1 cellular context compared by ENCODE assay signal in genomic region chr12:52603314-52603713, GRCh38.
TF ChIP-seq lines count a peak whose summit lies in the region.

No MANE protein-coding gene starts in this region.

TF ChIP-seq in SK-N-SH treated with all-trans-retinoic acid at 6 μM for 48 hours, 23 proteins besides CTCF, POLR2A, EP300 and RAD21 (continued from another document):
- TF ChIP-seq ZNF565 (CRISPR knock-in tag; conservative IDR thresholded peaks at IDR 0.05; ENCODE audit: low read depth) (no peak), TSHZ2 (CRISPR knock-in tag; IDR thresholded peaks at IDR 0.05) (no peak), BACH2 (CRISPR knock-in tag; IDR thresholded peaks at IDR 0.05; ENCODE audit: borderline replicate concordance) (no peak), SNAI2 (CRISPR knock-in tag; IDR thresholded peaks at IDR 0.05) (no peak), CREB5 (CRISPR knock-in tag; IDR thresholded peaks at IDR 0.05; ENCODE audit: low read depth) (no peak), TCF4 (CRISPR knock-in tag; IDR thresholded peaks at IDR 0.05; ENCODE audit: borderline replicate concordance) (no peak), RARB (CRISPR knock-in tag; IDR thresholded peaks at IDR 0.05) (no peak), ESRRG (CRISPR knock-in tag; IDR thresholded peaks at IDR 0.05) (no peak), ZC3H10 (CRISPR knock-in tag; IDR thresholded peaks at IDR 0.05) (no peak), ISL1 (CRISPR knock-in tag; IDR thresholded peaks at IDR 0.05) (no peak), ZNF70 (CRISPR knock-in tag; IDR thresholded peaks at IDR 0.05) (no peak)
